ENCODE assay signal across 1 cellular context in the genomic region with DNA sequence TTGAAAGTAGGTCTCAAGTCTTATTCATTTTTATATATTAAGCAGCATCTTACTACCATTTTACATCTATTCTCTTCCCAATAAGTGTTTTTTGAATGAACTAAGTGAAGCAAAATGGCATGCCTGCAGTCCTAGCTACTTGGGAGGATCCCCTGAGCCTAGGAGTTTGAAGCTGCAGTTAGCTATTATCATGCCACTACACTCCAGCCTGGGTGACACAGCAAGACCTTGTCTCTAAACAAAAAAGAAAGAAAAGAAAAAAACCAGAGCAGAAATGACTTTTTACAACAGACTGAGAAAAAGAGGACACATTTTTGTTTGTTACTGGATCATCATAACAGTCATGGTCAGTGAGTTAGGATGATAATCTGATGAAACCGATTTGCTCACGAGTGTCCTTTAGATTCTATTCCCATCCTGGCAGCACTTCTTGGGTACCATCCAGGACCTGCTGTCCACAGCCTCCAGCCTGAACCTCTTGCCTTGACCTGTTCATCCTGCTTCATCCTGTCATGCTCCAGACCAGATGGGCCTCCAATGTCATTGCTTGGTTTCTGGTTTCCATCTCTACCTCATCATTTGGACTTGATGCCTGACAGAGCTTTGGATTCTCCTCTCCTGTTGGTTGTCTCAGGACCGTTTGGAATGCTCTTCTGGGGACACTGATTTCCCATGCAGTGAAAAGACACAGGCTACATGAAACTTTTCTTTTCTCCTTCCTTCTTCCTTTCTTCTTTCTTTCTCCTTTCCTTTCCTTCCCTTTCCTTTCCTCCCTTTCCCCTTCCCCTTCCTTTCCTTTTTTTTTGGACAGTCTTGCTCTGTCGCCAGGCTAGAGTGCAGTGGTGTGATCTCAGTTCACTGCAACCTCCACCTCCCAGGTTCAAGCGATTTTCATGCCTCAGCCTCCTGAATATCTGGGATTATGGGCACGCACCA.
TF ChIP-seq lines count a peak whose summit lies in the region.

No MANE protein-coding gene starts in this region.

TF ChIP-seq in K562, 482 proteins besides CTCF, POLR2A, EP300 and RAD21:
- TF ChIP-seq, protein P1, sequence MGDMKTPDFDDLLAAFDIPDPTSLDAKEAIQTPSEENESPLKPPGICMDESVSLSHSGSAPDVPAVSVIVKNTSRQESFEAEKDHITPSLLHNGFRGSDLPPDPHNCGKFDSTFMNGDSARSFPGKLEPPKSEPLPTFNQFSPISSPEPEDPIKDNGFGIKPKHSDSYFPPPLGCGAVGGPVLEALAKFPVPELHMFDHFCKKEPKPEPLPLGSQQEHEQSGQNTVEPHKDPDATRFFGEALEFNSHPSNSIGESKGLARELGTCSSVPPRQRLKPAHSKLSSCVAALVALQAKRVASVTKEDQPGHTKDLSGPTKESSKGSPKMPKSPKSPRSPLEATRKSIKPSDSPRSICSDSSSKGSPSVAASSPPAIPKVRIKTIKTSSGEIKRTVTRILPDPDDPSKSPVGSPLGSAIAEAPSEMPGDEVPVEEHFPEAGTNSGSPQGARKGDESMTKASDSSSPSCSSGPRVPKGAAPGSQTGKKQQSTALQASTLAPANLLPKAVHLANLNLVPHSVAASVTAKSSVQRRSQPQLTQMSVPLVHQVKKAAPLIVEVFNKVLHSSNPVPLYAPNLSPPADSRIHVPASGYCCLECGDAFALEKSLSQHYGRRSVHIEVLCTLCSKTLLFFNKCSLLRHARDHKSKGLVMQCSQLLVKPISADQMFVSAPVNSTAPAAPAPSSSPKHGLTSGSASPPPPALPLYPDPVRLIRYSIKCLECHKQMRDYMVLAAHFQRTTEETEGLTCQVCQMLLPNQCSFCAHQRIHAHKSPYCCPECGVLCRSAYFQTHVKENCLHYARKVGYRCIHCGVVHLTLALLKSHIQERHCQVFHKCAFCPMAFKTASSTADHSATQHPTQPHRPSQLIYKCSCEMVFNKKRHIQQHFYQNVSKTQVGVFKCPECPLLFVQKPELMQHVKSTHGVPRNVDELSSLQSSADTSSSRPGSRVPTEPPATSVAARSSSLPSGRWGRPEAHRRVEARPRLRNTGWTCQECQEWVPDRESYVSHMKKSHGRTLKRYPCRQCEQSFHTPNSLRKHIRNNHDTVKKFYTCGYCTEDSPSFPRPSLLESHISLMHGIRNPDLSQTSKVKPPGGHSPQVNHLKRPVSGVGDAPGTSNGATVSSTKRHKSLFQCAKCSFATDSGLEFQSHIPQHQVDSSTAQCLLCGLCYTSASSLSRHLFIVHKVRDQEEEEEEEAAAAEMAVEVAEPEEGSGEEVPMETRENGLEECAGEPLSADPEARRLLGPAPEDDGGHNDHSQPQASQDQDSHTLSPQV (IDR thresholded peaks at IDR 0.05) = no peak
- peak; percentile 10; the same call in 1 of the 2 replicates for TF ChIP-seq CBFA2T3 (IDR thresholded peaks at IDR 0.05)
- peak; percentile 24; the same call in 1 of the 2 replicates for TF ChIP-seq NFE2 (IDR thresholded peaks at IDR 0.05; ENCODE audit: low read depth)
- peak; percentile 54 for TF ChIP-seq ZNF316 (IDR thresholded peaks at IDR 0.05)
- peak; percentile 33 for TF ChIP-seq MAFG (tag; conservative IDR thresholded peaks at IDR 0.05)
- 0 out of 2 replicates have a peak, but pooled peaks have one; percentile 19 for TF ChIP-seq EHMT2 (IDR thresholded peaks at IDR 0.05)
- 0 out of 2 replicates have a peak, but pooled peaks have one; percentile 25 for TF ChIP-seq DPF2 (IDR thresholded peaks at IDR 0.05)
- TF ChIP-seq ZNF589 (CRISPR knock-in tag; IDR thresholded peaks at IDR 0.05; ENCODE audit: low read depth) = no peak
- TF ChIP-seq ARID1B (IDR thresholded peaks at IDR 0.05) = peak; percentile 36; the same call in 1 of the 2 replicates
